Comparison of ENCODE assay signal across 27 cellular contexts in the genomic region with DNA sequence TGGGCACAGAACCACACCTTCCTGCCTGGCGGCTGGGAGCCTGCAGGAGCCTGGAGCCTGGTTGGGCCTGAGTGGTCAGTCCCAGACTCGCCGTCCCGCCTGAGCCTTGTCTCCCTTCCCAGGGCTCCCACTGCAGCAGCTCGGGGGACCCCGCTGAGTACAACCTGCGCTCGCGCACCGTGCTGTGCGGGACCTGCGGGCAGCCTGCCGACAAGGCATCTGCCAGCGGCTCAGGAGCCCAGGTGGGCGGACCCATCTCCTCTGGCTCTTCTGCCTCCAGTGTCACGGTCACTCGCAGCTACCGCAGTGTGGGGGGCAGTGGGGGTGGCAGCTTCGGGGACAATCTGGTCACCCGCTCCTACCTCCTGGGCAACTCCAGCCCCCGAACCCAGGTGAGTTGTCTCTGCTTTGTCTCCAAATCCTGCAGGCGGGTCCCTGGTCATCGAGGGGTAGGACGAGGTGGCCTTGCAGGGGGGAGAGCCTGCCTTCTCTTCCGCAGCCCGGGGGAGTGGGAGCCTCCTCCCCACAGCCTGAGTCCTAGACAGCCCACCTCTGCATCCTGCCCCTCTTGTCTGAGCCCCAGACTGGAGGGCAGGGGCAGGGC. TPM values are rescaled to one million over a fixed set of nuclear protein-coding genes. Genes with fewer than 3 reads are reported as not detected.
DNase-seq lines count a peak whose midpoint lies in the region; ATAC-seq, FAIRE-seq and TF ChIP-seq lines count a peak whose summit lies in the region.
"Had no signal": no experiment of that assay in that cellular context is flagged by ENCODE, and none has a peak within 500 bp of the region (broad histone marks: within the 10 kb centered on the region; RNA-seq: fewer than 3 reads in every experiment).

No MANE protein-coding gene starts in this region.

- no peak overlapping the region for H3K56ac ChIP-seq in H1 (replicated peaks; ENCODE audit: insufficient read length, low read depth, low read length)

- CTCF ChIA-PET in H1 (lab: Charles Lee; ENCODE audit: partially characterized antibody) = interaction anchor here (0.5 to 42.4 kb wide), 9 partner anchors 9 to 202 kb away, joined by 3 to 1994 read pairs (median 6); a partner anchor contains a TSS

- no peak for DNase-seq in left ventricle myocardium inferior
- no peak for DNase-seq in cardiac septum (ENCODE audit: low spot score)
- DNase-seq in H1 (ENCODE audit: low read depth in 1 of 2, low spot score in 2 of 2) = no peak
- no peak for DNase-seq in tibial artery
- DNase-seq in NCI-H1105 (lab: John Stamatoyannopoulos, UW) = no peak
- DNase-seq: activated CD4-positive, alpha-beta T cell treated with anti-CD3 and anti-CD28 coated beads, Interleukin-2, amount 10 ng/mL, durations not matched to agents 7 days and 5 days; activated naive CD8-positive, alpha-beta T cell treated with anti-CD3 and anti-CD28 coated beads, Interleukin-2, amount 50 U/mL, for 24 hours; activated T-cell treated with anti-CD3 and anti-CD28 coated beads, Interleukin-2, amount 50 U/mL, for 4 hours; DMS 273 treated with DMSO at 0.1 percent for 48 hours; head of caudate nucleus; lower lobe of right lung; NCI-H1048; NCI-H187; NCI-H2171; NCI-H524 treated with DMSO at 0.1 percent for 48 hours; retina; SHP77; stimulated activated CD4-positive, alpha-beta T cell treated with anti-CD3 and anti-CD28 coated beads, Interleukin-2, amount 100 ng/mL, for 24 hours; stomach; T1000 had no signal

- no peaks in the 10 kb centered on the region for H3K79me2 ChIP-seq in H1 (ENCODE audit: control insufficient read depth in 1 of 2, insufficient read depth in 2 of 2, low read length in 2 of 2)

- POLR2A ChIA-PET in H1 (lab: Charles Lee; ENCODE audit: partially characterized antibody) = interaction anchor here (0.9 to 28.0 kb wide), 4 partner anchors 8 to 129 kb away, joined by 3 to 763 read pairs (median 4); a partner anchor contains a TSS

- FAIRE-seq in H1 (lab: Jason Lieb, UNC) = no peak
- FAIRE-seq: keratinocyte, pancreas had no signal

- no peak overlapping the region for H2AK5ac ChIP-seq in H1 (ENCODE audit: low read depth, low read length)

- no peaks in the 10 kb centered on the region for H3K23me2 ChIP-seq in H1 (ENCODE audit: low read depth, low read length)

- no peak overlapping the region for H2AFZ ChIP-seq in H1 (ENCODE audit: low read length)
- H2AFZ ChIP-seq: GM23338 had no signal

- H4K91ac ChIP-seq in H1 (replicated peaks; ENCODE audit: insufficient read length, low read length) = no peak overlapping the region

- no peak overlapping the region for H2BK15ac ChIP-seq in H1 (ENCODE audit: low read length)

- H3K4ac ChIP-seq in H1 (replicated peaks; ENCODE audit: insufficient read length, low read depth, low read length) = no peak overlapping the region

- H2BK20ac ChIP-seq in H1 (ENCODE audit: low read length) = no peak overlapping the region

- H4K5ac ChIP-seq in H1 (ENCODE audit: insufficient read length, low read depth, low read length) = no peak overlapping the region

- H3K23ac ChIP-seq in H1 (ENCODE audit: insufficient read length) = no peak overlapping the region

- no peaks in the 10 kb centered on the region for H4K20me1 ChIP-seq in H1 (replicated peaks in 1 of 2; ENCODE audit: control insufficient read depth in 1 of 2, insufficient read depth in 2 of 2, low read length in 2 of 2)

- no peaks in the 10 kb centered on the region for H3K79me1 ChIP-seq in H1 (ENCODE audit: low read depth, low read length)

- H2BK120ac ChIP-seq in H1 (replicated peaks; ENCODE audit: low read depth, low read length) = no peak overlapping the region

- peak overlapping the region; percentile 27 for H3K27ac ChIP-seq in left ventricle myocardium inferior (replicated peaks)
- no peak overlapping the region for H3K27ac ChIP-seq in H1 (ENCODE audit: low read depth, low read length)
- peak overlapping the region; percentile 93 to 99 for H3K27ac ChIP-seq in tibial artery
- H3K27ac ChIP-seq: lower lobe of right lung, pancreas had no signal

- no peak overlapping the region for H3K4me3 ChIP-seq in left ventricle myocardium inferior
- H3K4me3 ChIP-seq in H1 (ENCODE audit: extremely low read depth in 1 of 4, insufficient read depth in 2 of 4, low read depth in 3 of 4, low read length in 4 of 4) = no peak overlapping the region
- H3K4me3 ChIP-seq in tibial artery = no peak overlapping the region
- H3K4me3 ChIP-seq: GM23338, lower lobe of right lung, pancreas, stomach, tibial nerve had no signal

- peaks cover 25% of the 10 kb centered on the region for H3K4me1 ChIP-seq in left ventricle myocardium inferior
- peaks cover 0 to 6% (median 4%) of the 10 kb centered on the region in 4 experiments; a peak in 4 of 7 replicates for H3K4me1 ChIP-seq in H1 (replicated peaks in 1 of 4; ENCODE audit: control insufficient read depth in 3 of 4, insufficient read depth in 4 of 4, low read length in 3 of 4)
- H3K4me1 ChIP-seq in tibial artery = peaks cover 0 to 57% (median 38%) of the 10 kb centered on the region in 4 donors
- H3K4me1 ChIP-seq: pancreas had no signal

- H3K9me3 ChIP-seq in left ventricle myocardium inferior (replicated peaks) (no peaks in the 10 kb centered on the region), H1 (ENCODE audit: insufficient read depth in 2 of 2, low read depth in 1 of 2, low read length in 1 of 2) (no peaks in the 10 kb centered on the region), tibial artery (no peaks in the 10 kb centered on the region)
- H3K9me3 ChIP-seq: lower lobe of right lung, pancreas, stomach, tibial nerve had no signal

- H3K36me3 ChIP-seq in left ventricle myocardium inferior = peaks cover 64% of the 10 kb centered on the region
- peaks cover 10 to 30% (median 23%) of the 10 kb centered on the region in 4 experiments; a peak in 6 of 8 replicates for H3K36me3 ChIP-seq in H1 (ENCODE audit: control insufficient read depth in 2 of 4, insufficient read depth in 4 of 4, low read length in 3 of 4)
- H3K36me3 ChIP-seq in tibial artery = peaks cover 58 to 72% (median 69%) of the 10 kb centered on the region in 3 donors

- intact Hi-C loops in left ventricle myocardium inferior (cut with micrococcal nuclease) (no loop called here), cardiac septum (cut with DNase I) (loop anchor here (10.0 kb wide), 1 partner anchor 176 kb away; no protein-coding TSS in a partner anchor), tibial artery (cut with DNase I; ENCODE audit: low total_unique reads) (no loop called here)

- H4K8ac ChIP-seq in H1 (ENCODE audit: extremely low read depth, insufficient read depth, low read length) = peak overlapping the region; percentile 30; the same call in 1 of the 2 replicates

- WGBS in H1 (ENCODE audit: extremely low coverage in 1 of 2, insufficient coverage in 1 of 2, insufficient read length in 1 of 2, insufficient replicate concordance in 2 of 2, low coverage in 1 of 2, low lambda C conversion rate in 2 of 2, missing lambda C conversion rate in 1 of 2), 2 experiments = 94% methylated on average over 23 of the region's 26 CpGs; no CpG with 5 or more reads in 1 of the 2 experiments

- no peak overlapping the region for H3K4me2 ChIP-seq in H1 (ENCODE audit: insufficient read depth in 1 of 2, low read depth in 2 of 2, low read length in 2 of 2)
- H3K4me2 ChIP-seq: GM23338 had no signal

- TF ChIP-seq POLR2A in H1 (IDR thresholded peaks at IDR 0.05; ENCODE audit: control extremely low read depth in 1 of 2, low read depth in 2 of 2, low read length in 2 of 2) = no peak

- no peak overlapping the region for H3K14ac ChIP-seq in H1 (ENCODE audit: insufficient read length)

- TF ChIP-seq RAD21 in H1 (IDR thresholded peaks at IDR 0.05 in 1 of 2, conservative IDR thresholded peaks at IDR 0.05 in 1 of 2; ENCODE audit: low read depth in 2 of 2, low read length in 2 of 2) = no peak

- no peaks in the 10 kb centered on the region for H3K27me3 ChIP-seq in left ventricle myocardium inferior (ENCODE audit: low read depth)
- no peaks in the 10 kb centered on the region for H3K27me3 ChIP-seq in H1 (replicated peaks in 1 of 4; ENCODE audit: control insufficient read depth in 3 of 4, extremely low read depth in 1 of 4, insufficient read depth in 3 of 4, low read length in 3 of 4)
- no peaks in the 10 kb centered on the region for H3K27me3 ChIP-seq in tibial artery
- H3K27me3 ChIP-seq: pancreas, stomach, tibial nerve had no signal

- TF ChIP-seq CTCF in left ventricle myocardium inferior (IDR thresholded peaks at IDR 0.05; ENCODE audit: borderline replicate concordance) (no peak), H1 (IDR thresholded peaks at IDR 0.05; ENCODE audit: control extremely low read depth in 1 of 3, insufficient read depth in 1 of 3, low read depth in 1 of 3, low read length in 3 of 3) (no peak), tibial artery (IDR thresholded peaks at IDR 0.05) (no peak)

- H2BK5ac ChIP-seq in H1 (ENCODE audit: low read depth, low read length) = no peak overlapping the region

- no peak overlapping the region for H3K18ac ChIP-seq in H1 (ENCODE audit: extremely low read depth, low read length)

- no peak overlapping the region for H3K9ac ChIP-seq in H1 (replicated peaks in 1 of 4; ENCODE audit: extremely low read depth in 1 of 4, low read depth in 3 of 4, low read length in 3 of 4)

- H2BK12ac ChIP-seq in H1 (ENCODE audit: low read depth, low read length) = no peak overlapping the region

- no peak for ATAC-seq in esophagus mucosa
- ATAC-seq: activated naive CD8-positive, alpha-beta T cell treated with anti-CD3 and anti-CD28 coated beads, Interleukin-2, amount 50 U/mL, for 24 hours; activated T-cell treated with anti-CD3 and anti-CD28 coated beads, Interleukin-2, amount 50 U/mL, for 4 hours; GM23338; pancreas had no signal

- TF ChIP-seq EP300 in H1 (IDR thresholded peaks at IDR 0.05; ENCODE audit: borderline replicate concordance in 1 of 2, low read depth in 2 of 2, low read length in 2 of 2) = no peak

RNA-seq across cellular contexts. Expression of a gene that starts 14.9 kb away (rescaled TPM):
- total RNA-seq in left ventricle myocardium inferior (1.0 TPM), cardiac septum (2.7 TPM), esophagus mucosa (34.6 TPM)
- 5.9 and 7.3 TPM in 2 replicates for total RNA-seq in H1 (2021; fragmentation: NEBNext Ultra II Directional; extraction: Animal tissue kit (Norgen Biotek cat#: 25700))
- polyA plus RNA-seq in H1 (2011; rRNA removed) = 10.6 and 12.0 TPM in 2 replicates
- polyA plus RNA-seq in H1 (2011; cell fraction: cytosol; rRNA removed) = 10.3 TPM
- 27.7 TPM for polyA plus RNA-seq in H1 (2011; cell fraction: nucleus; rRNA removed)
- polyA plus RNA-seq in H1 (2012, experiment 1 of 2) = 5.9 to 11.9 TPM (median 8.7 TPM) in 4 replicates
- polyA plus RNA-seq in H1 (2012, experiment 2 of 2) = 6.4 TPM
- 6.5 TPM for polyA plus RNA-seq in H1 (2013, experiment 1 of 2)
- 6.3 TPM for polyA plus RNA-seq in H1 (2013, experiment 2 of 2)
- 11.9 TPM in 2 replicates for polyA minus RNA-seq in H1 (2011; rRNA and poly(A)+ RNA removed)
- 12.0 TPM for polyA minus RNA-seq in H1 (2011; cell fraction: cytosol; rRNA and poly(A)+ RNA removed)
- polyA minus RNA-seq in H1 (2011; cell fraction: nucleus; rRNA and poly(A)+ RNA removed) = 15.1 TPM

RNA-seq across cellular contexts. Expression of a gene that starts 24.0 kb away (rescaled TPM):
- total RNA-seq in left ventricle myocardium inferior = 236 TPM
- total RNA-seq in cardiac septum = 298 TPM
- 46.8 and 48.0 TPM in 2 replicates for total RNA-seq in H1 (2021; fragmentation: NEBNext Ultra II Directional; extraction: Animal tissue kit (Norgen Biotek cat#: 25700))
- 25.8 and 38.3 TPM in 2 replicates for polyA plus RNA-seq in H1 (2011; rRNA removed)
- 33.6 TPM for polyA plus RNA-seq in H1 (2011; cell fraction: cytosol; rRNA removed)
- 78.1 TPM for polyA plus RNA-seq in H1 (2011; cell fraction: nucleus; rRNA removed)
- 36.7 to 43.4 TPM (median 39.1 TPM) in 4 replicates for polyA plus RNA-seq in H1 (2012, experiment 1 of 2)
- 56.7 TPM for polyA plus RNA-seq in H1 (2012, experiment 2 of 2)
- polyA plus RNA-seq in H1 (2013, experiment 1 of 2) = 34.7 TPM
- 32.6 TPM for polyA plus RNA-seq in H1 (2013, experiment 2 of 2)
- 15.1 and 20.9 TPM in 2 replicates for polyA minus RNA-seq in H1 (2011; rRNA and poly(A)+ RNA removed)
- polyA minus RNA-seq in H1 (2011; cell fraction: cytosol; rRNA and poly(A)+ RNA removed) = 33.7 TPM
- polyA minus RNA-seq in H1 (2011; cell fraction: nucleus; rRNA and poly(A)+ RNA removed) = 28.1 TPM
- 315 TPM for total RNA-seq in esophagus mucosa

RNA-seq across cellular contexts. Expression of a gene that starts 55.4 kb away (rescaled TPM):
- total RNA-seq in left ventricle myocardium inferior = 14.4 TPM
- total RNA-seq in cardiac septum = 15.4 TPM
- total RNA-seq in H1 (2021; fragmentation: NEBNext Ultra II Directional; extraction: Animal tissue kit (Norgen Biotek cat#: 25700)) = 23.4 and 31.4 TPM in 2 replicates
- 27.0 and 32.1 TPM in 2 replicates for polyA plus RNA-seq in H1 (2011; rRNA removed)
- 26.1 TPM for polyA plus RNA-seq in H1 (2011; cell fraction: cytosol; rRNA removed)
- polyA plus RNA-seq in H1 (2011; cell fraction: nucleus; rRNA removed) = 19.4 TPM
- polyA plus RNA-seq in H1 (2012, experiment 1 of 2) = 21.8 to 26.9 TPM (median 25.5 TPM) in 4 replicates
- 11.2 TPM for polyA plus RNA-seq in H1 (2012, experiment 2 of 2)
- 19.3 TPM for polyA plus RNA-seq in H1 (2013, experiment 1 of 2)
- polyA plus RNA-seq in H1 (2013, experiment 2 of 2) = 21.1 TPM
- 50.6 and 53.0 TPM in 2 replicates for polyA minus RNA-seq in H1 (2011; rRNA and poly(A)+ RNA removed)
- polyA minus RNA-seq in H1 (2011; cell fraction: cytosol; rRNA and poly(A)+ RNA removed) = 18.2 TPM
- 15.3 TPM for polyA minus RNA-seq in H1 (2011; cell fraction: nucleus; rRNA and poly(A)+ RNA removed)
- 12.7 TPM for total RNA-seq in esophagus mucosa

RNA-seq across cellular contexts. Expression of a gene that starts 56.2 kb away (rescaled TPM):
- total RNA-seq in left ventricle myocardium inferior (0.16 TPM), cardiac septum (0.24 TPM), esophagus mucosa (1.7 TPM)
- total RNA-seq in H1 (2021; fragmentation: NEBNext Ultra II Directional; extraction: Animal tissue kit (Norgen Biotek cat#: 25700)) = 52.4 and 54.7 TPM in 2 replicates
- 34.1 and 43.5 TPM in 2 replicates for polyA plus RNA-seq in H1 (2011; rRNA removed)
- 30.7 TPM for polyA plus RNA-seq in H1 (2011; cell fraction: cytosol; rRNA removed)
- polyA plus RNA-seq in H1 (2011; cell fraction: nucleus; rRNA removed) = 122 TPM
- polyA plus RNA-seq in H1 (2012, experiment 1 of 2) = 42.2 to 51.4 TPM (median 46.7 TPM) in 4 replicates
- polyA plus RNA-seq in H1 (2012, experiment 2 of 2) = 37.7 TPM
- 50.4 TPM for polyA plus RNA-seq in H1 (2013, experiment 1 of 2)
- 45.1 TPM for polyA plus RNA-seq in H1 (2013, experiment 2 of 2)
- 43.0 and 47.3 TPM in 2 replicates for polyA minus RNA-seq in H1 (2011; rRNA and poly(A)+ RNA removed)
- 55.2 TPM for polyA minus RNA-seq in H1 (2011; cell fraction: cytosol; rRNA and poly(A)+ RNA removed)
- 107 TPM for polyA minus RNA-seq in H1 (2011; cell fraction: nucleus; rRNA and poly(A)+ RNA removed)
- total RNA-seq: CD4-positive, alpha-beta memory T cell; mononuclear cell had no signal
- polyA plus RNA-seq: CD4-positive, alpha-beta memory T cell had no signal
